ENCODE assay signal across 1 cellular context in the genomic region with DNA sequence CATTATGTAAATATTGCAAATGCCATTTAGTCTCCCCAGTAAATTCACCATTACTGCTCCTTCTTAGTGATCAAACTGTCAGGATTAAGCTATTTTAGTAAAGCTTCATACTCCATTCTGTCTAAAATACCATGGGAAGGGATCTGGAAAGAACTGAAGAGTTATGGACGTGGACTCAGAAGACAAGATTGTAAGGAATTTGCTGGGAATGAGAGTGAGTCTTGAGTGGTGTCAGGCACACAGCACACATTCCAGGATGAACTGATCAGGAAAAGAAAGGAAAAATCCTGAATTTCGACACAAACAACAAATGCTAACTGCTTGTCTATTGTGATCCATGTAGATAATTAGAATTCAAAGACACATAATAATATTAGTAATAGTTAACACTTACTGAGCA.
TF ChIP-seq lines count a peak whose summit lies in the region.

No MANE protein-coding gene starts in this region.

TF ChIP-seq in SK-N-SH treated with all-trans-retinoic acid at 6 μM for 48 hours, 23 proteins besides CTCF, POLR2A, EP300 and RAD21:
- TF ChIP-seq, protein P1, sequence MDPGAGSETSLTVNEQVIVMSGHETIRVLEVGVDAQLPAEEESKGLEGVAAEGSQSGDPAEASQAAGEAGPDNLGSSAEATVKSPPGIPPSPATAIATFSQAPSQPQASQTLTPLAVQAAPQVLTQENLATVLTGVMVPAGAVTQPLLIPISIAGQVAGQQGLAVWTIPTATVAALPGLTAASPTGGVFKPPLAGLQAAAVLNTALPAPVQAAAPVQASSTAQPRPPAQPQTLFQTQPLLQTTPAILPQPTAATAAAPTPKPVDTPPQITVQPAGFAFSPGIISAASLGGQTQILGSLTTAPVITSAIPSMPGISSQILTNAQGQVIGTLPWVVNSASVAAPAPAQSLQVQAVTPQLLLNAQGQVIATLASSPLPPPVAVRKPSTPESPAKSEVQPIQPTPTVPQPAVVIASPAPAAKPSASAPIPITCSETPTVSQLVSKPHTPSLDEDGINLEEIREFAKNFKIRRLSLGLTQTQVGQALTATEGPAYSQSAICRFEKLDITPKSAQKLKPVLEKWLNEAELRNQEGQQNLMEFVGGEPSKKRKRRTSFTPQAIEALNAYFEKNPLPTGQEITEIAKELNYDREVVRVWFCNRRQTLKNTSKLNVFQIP (CRISPR knock-in tag; IDR thresholded peaks at IDR 0.05; ENCODE audit: borderline replicate concordance, low read depth): no peak
- TF ChIP-seq ZNF565 (CRISPR knock-in tag; conservative IDR thresholded peaks at IDR 0.05; ENCODE audit: low read depth) (no peak), TCF4 (CRISPR knock-in tag; IDR thresholded peaks at IDR 0.05; ENCODE audit: borderline replicate concordance) (no peak), ISL1 (CRISPR knock-in tag; IDR thresholded peaks at IDR 0.05) (no peak), ARNTL (CRISPR knock-in tag; IDR thresholded peaks at IDR 0.05; ENCODE audit: borderline replicate concordance, low read depth) (no peak), GLIS3 (CRISPR knock-in tag; IDR thresholded peaks at IDR 0.05) (no peak), ZFP30 (CRISPR knock-in tag; IDR thresholded peaks at IDR 0.05) (no peak), OSR1 (CRISPR knock-in tag; IDR thresholded peaks at IDR 0.05) (no peak), ZNF8 (CRISPR knock-in tag; IDR thresholded peaks at IDR 0.05) (no peak), PPARA (CRISPR knock-in tag; IDR thresholded peaks at IDR 0.05; ENCODE audit: borderline replicate concordance) (no peak), ZC3H10 (CRISPR knock-in tag; IDR thresholded peaks at IDR 0.05) (no peak), TOX (CRISPR knock-in tag; IDR thresholded peaks at IDR 0.05; ENCODE audit: borderline replicate concordance) (no peak), BACH2 (CRISPR knock-in tag; IDR thresholded peaks at IDR 0.05; ENCODE audit: borderline replicate concordance) (no peak), RARB (CRISPR knock-in tag; IDR thresholded peaks at IDR 0.05) (no peak)
- TF ChIP-seq, protein P2, sequence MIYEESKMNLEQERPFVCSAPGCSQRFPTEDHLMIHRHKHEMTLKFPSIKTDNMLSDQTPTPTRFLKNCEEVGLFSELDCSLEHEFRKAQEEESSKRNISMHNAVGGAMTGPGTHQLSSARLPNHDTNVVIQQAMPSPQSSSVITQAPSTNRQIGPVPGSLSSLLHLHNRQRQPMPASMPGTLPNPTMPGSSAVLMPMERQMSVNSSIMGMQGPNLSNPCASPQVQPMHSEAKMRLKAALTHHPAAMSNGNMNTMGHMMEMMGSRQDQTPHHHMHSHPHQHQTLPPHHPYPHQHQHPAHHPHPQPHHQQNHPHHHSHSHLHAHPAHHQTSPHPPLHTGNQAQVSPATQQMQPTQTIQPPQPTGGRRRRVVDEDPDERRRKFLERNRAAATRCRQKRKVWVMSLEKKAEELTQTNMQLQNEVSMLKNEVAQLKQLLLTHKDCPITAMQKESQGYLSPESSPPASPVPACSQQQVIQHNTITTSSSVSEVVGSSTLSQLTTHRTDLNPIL (CRISPR knock-in tag; IDR thresholded peaks at IDR 0.05; ENCODE audit: low read depth): no peak
- TF ChIP-seq, protein P3, sequence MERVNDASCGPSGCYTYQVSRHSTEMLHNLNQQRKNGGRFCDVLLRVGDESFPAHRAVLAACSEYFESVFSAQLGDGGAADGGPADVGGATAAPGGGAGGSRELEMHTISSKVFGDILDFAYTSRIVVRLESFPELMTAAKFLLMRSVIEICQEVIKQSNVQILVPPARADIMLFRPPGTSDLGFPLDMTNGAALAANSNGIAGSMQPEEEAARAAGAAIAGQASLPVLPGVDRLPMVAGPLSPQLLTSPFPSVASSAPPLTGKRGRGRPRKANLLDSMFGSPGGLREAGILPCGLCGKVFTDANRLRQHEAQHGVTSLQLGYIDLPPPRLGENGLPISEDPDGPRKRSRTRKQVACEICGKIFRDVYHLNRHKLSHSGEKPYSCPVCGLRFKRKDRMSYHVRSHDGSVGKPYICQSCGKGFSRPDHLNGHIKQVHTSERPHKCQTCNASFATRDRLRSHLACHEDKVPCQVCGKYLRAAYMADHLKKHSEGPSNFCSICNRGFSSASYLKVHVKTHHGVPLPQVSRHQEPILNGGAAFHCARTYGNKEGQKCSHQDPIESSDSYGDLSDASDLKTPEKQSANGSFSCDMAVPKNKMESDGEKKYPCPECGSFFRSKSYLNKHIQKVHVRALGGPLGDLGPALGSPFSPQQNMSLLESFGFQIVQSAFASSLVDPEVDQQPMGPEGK (CRISPR knock-in tag; IDR thresholded peaks at IDR 0.05; ENCODE audit: borderline replicate concordance): no peak
- TF ChIP-seq, protein P4, sequence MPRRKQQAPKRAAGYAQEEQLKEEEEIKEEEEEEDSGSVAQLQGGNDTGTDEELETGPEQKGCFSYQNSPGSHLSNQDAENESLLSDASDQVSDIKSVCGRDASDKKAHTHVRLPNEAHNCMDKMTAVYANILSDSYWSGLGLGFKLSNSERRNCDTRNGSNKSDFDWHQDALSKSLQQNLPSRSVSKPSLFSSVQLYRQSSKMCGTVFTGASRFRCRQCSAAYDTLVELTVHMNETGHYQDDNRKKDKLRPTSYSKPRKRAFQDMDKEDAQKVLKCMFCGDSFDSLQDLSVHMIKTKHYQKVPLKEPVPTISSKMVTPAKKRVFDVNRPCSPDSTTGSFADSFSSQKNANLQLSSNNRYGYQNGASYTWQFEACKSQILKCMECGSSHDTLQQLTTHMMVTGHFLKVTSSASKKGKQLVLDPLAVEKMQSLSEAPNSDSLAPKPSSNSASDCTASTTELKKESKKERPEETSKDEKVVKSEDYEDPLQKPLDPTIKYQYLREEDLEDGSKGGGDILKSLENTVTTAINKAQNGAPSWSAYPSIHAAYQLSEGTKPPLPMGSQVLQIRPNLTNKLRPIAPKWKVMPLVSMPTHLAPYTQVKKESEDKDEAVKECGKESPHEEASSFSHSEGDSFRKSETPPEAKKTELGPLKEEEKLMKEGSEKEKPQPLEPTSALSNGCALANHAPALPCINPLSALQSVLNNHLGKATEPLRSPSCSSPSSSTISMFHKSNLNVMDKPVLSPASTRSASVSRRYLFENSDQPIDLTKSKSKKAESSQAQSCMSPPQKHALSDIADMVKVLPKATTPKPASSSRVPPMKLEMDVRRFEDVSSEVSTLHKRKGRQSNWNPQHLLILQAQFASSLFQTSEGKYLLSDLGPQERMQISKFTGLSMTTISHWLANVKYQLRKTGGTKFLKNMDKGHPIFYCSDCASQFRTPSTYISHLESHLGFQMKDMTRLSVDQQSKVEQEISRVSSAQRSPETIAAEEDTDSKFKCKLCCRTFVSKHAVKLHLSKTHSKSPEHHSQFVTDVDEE (CRISPR knock-in tag; IDR thresholded peaks at IDR 0.05): no peak
